ENCODE assay signal across 1 cellular context in genomic region chr16:84228321-84228838, GRCh38.
A peak's percentile ranks its signal among the peaks of the same experiment; 100 is the strongest.
TF ChIP-seq lines count a peak whose summit lies in the region.

No MANE protein-coding gene starts in this region.

TF ChIP-seq in HepG2, 621 proteins besides CTCF, POLR2A, EP300 and RAD21:
- TF ChIP-seq NFE2L1 (CRISPR knock-in tag; IDR thresholded peaks at IDR 0.05; ENCODE audit: borderline replicate concordance) (no peak), NFE2L2 (IDR thresholded peaks at IDR 0.05; ENCODE audit: low read length) (peak; percentile 57; the same call in 1 of the 2 replicates), HOXD1 (CRISPR knock-in tag; IDR thresholded peaks at IDR 0.05) (no peak), ZBTB33 (CRISPR knock-in tag; IDR thresholded peaks at IDR 0.05) (no peak), ZNF790 (CRISPR knock-in tag; IDR thresholded peaks at IDR 0.05; ENCODE audit: borderline replicate concordance) (no peak), MAFK (conservative IDR thresholded peaks at IDR 0.05 in 1 of 2, IDR thresholded peaks at IDR 0.05 in 1 of 2; ENCODE audit: low read length in 2 of 2) (peak in 1 of 2 experiments; percentile 5; a peak in 1 of 4 replicates), MBD4 (IDR thresholded peaks at IDR 0.05; ENCODE audit: borderline replicate concordance, low read length) (no peak)
